In genomic region chr19:5281588-5281987, GRCh38 we compare ENCODE assay signal across 15 cellular contexts. TPM values are rescaled to one million over a fixed set of nuclear protein-coding genes. Genes with fewer than 3 reads are reported as not detected.
DNase-seq lines count a peak whose midpoint lies in the region; ATAC-seq and TF ChIP-seq lines count a peak whose summit lies in the region.
"Had no signal": no experiment of that assay in that cellular context is flagged by ENCODE, and none has a peak within 500 bp of the region (broad histone marks: within the 10 kb centered on the region; RNA-seq: fewer than 3 reads in every experiment).

No MANE protein-coding gene starts in this region.

- TF ChIP-seq POLR2A in ovary (IDR thresholded peaks at IDR 0.05): no peak
- no peak for TF ChIP-seq POLR2A in uterus (IDR thresholded peaks at IDR 0.05)

- peaks cover 14% of the 10 kb centered on the region for H3K4me1 ChIP-seq in ovary (ENCODE audit: insufficient read depth)
- H3K4me1 ChIP-seq in uterus: no peaks in the 10 kb centered on the region

- H3K27me3 ChIP-seq in ovary (no peaks in the 10 kb centered on the region), uterus (no peaks in the 10 kb centered on the region)

- H3K4me3 ChIP-seq in ovary (no peak overlapping the region), uterus (no peak overlapping the region)

- intact Hi-C loops in left ventricle myocardium superior (cut with micrococcal nuclease) (no loop called here), ovary (cut with DNase I) (no loop called here), uterus (cut with DNase I; ENCODE audit: low total_unique reads) (no loop called here)

- peak overlapping the region in 1 of 2 donors; percentile 26 for H3K27ac ChIP-seq in ovary
- peak overlapping the region; percentile 45 to 46 for H3K27ac ChIP-seq in uterus
- no peak overlapping the region for H3K27ac ChIP-seq in substantia nigra (ENCODE audit: low read depth, low read length, poor library complexity, severe bottlenecking)

- H3K27ac Mint-ChIP-seq in chondrocyte (ENCODE audit: unreplicated experiment): peak overlapping the region; percentile 22
- H3K27ac Mint-ChIP-seq: CD8-positive, alpha-beta memory T cell had no signal

- no peak overlapping the region for H3K4me3 Mint-ChIP-seq in chondrocyte (ENCODE audit: unreplicated experiment)
- H3K4me3 Mint-ChIP-seq: CD8-positive, alpha-beta memory T cell had no signal

- no peak for DNase-seq in chondrocyte (ENCODE audit: low spot score)
- peak; percentile 87 for DNase-seq in left ventricle myocardium superior
- peak; percentile 61 to 74 (median 63) for DNase-seq in ovary
- DNase-seq in uterus: peak; percentile 64 to 77
- DNase-seq in substantia nigra (lab: John Stamatoyannopoulos, UW): no peak
- DNase-seq in NOMO-1 (lab: John Stamatoyannopoulos, UW; ENCODE audit: unreplicated experiment in 2 of 2): no peak
- DNase-seq: activated CD4-positive, CD25-positive, alpha-beta regulatory T cell; activated gamma-delta T cell treated with Interleukin-2 at 50 U/mL for 16 hours; CD8-positive, alpha-beta memory T cell; central memory CD4-positive, alpha-beta T cell; GF-D8; NCI-H1694; NCI-H524; nucleus accumbens had no signal

- 7 to 8% (median 7%) methylated on average over 8 of the region's 8 CpGs for WGBS in ovary, 3 donors

- no peaks in the 10 kb centered on the region for H3K9me3 Mint-ChIP-seq in chondrocyte (ENCODE audit: low read depth)

- ATAC-seq in left ventricle myocardium superior (peak; percentile 92), GM19467 (IDR thresholded peaks at IDR 0.05; ENCODE audit: unreplicated experiment) (no peak)

- TF ChIP-seq CTCF in chondrocyte (IDR thresholded peaks at IDR 0.05) (no peak), ovary (IDR thresholded peaks at IDR 0.05) (no peak), uterus (IDR thresholded peaks at IDR 0.05) (no peak)

- no peaks in the 10 kb centered on the region for H3K4me1 Mint-ChIP-seq in chondrocyte (ENCODE audit: low read depth)
- H3K4me1 Mint-ChIP-seq: CD8-positive, alpha-beta memory T cell had no signal

- H3K36me3 Mint-ChIP-seq in chondrocyte (ENCODE audit: low read depth): peaks cover 7% of the 10 kb centered on the region
- H3K36me3 Mint-ChIP-seq: CD8-positive, alpha-beta memory T cell had no signal

- no peaks in the 10 kb centered on the region for H3K27me3 Mint-ChIP-seq in chondrocyte (ENCODE audit: low read depth)

- no peaks in the 10 kb centered on the region for H3K36me3 ChIP-seq in ovary
- no peaks in the 10 kb centered on the region for H3K36me3 ChIP-seq in uterus

- no peaks in the 10 kb centered on the region for H3K9me3 ChIP-seq in ovary
- no peaks in the 10 kb centered on the region for H3K9me3 ChIP-seq in uterus

- TF ChIP-seq EP300 in ovary (IDR thresholded peaks at IDR 0.05): no peak

RNA-seq across cellular contexts. Expression of gene PTPRS, which starts 59.0 kb away (rescaled TPM):
- total RNA-seq in chondrocyte: 129 to 133 TPM (median 130 TPM) in 3 replicates
- 39.3 TPM for total RNA-seq in left ventricle myocardium superior
- total RNA-seq in ovary: 100 to 1,000 TPM; 137 to 196 (median 170) TPM
- 10 to 100 TPM; 12.3 to 37.4 TPM for polyA plus RNA-seq in ovary
- 100 to 1,000 TPM in 2 of 4 donors, 10 to 100 TPM in 2; 52.8 to 304 (median 125) TPM for total RNA-seq in uterus

Comparison
In these comparisons a context has a peak if more than half of its experiments do, and no peak if none do; other contexts are left out.
1. DNase-seq: peak in left ventricle myocardium superior (single experiment), ovary (5 of 5) and uterus (2 of 2); none in chondrocyte (single experiment), substantia nigra (0 of 49) and NOMO-1 (0 of 2).